ENCODE assay signal across 8 cellular contexts in the genomic region with DNA sequence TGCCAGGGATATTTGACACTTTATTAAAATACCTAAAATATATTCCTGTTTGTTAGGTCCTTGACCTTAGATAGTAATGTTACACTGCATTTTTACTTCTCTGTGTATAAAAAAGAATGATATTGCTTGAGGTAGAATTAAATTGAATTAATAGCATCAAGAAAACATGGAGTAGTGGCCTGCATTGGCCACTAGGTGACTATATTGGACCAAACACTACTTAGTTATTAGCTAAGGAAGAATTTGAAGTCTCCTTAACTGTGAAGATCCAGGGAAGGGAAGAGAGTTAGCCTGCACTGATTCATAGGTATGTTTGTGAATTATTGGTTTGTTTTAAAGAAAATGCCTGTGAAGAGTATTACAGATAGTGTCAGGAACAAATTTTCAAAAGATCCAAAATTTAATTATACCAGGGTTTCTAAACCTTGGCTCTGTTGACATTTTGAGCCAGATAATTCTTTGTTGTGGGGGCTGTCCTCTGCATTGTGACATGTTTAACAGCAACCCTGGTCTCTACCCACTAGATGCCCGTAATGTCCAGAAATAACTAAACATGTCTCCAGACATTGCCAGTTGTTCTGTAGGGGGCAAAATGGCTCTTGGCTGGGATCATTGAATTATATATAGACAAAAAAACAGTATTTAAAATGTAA.
DNase-seq lines count a peak whose midpoint lies in the region; ATAC-seq and TF ChIP-seq lines count a peak whose summit lies in the region.

No MANE protein-coding gene starts in this region.

- H3K27me3 ChIP-seq in adipocyte (replicated peaks; ENCODE audit: control insufficient read depth, insufficient read depth, low read length) (no peaks in the 10 kb centered on the region), uterus (no peaks in the 10 kb centered on the region)

- ATAC-seq in T-cell (replicated peaks in 1 of 4): no peak

- H3K27ac Mint-ChIP-seq in Calu3 (ENCODE audit: unreplicated experiment) (no peak overlapping the region), T-cell (no peak overlapping the region)

- H3K27ac ChIP-seq in uterus: no peak overlapping the region

- no peaks in the 10 kb centered on the region for H3K9me3 ChIP-seq in adipocyte (ENCODE audit: control insufficient read depth, low read length)
- no peaks in the 10 kb centered on the region for H3K9me3 ChIP-seq in uterus

- H3K27me3 Mint-ChIP-seq in Calu3 (ENCODE audit: unreplicated experiment) (no peaks in the 10 kb centered on the region), T-cell (peaks cover 21 to 36% of the 10 kb centered on the region in 2 donors)

- H3K4me1 Mint-ChIP-seq in Calu3 (ENCODE audit: low read depth, unreplicated experiment) (no peaks in the 10 kb centered on the region), T-cell (no peaks in the 10 kb centered on the region)

- DNase-seq in Calu3 (peak; percentile 28), adipocyte (ENCODE audit: low read depth) (peak; percentile 73), iPS-NIHi11 (ENCODE audit: low spot score) (peak; percentile 43), uterus (peak in 1 of 2 donors; percentile 28), T-cell (no peak)
- no peak for DNase-seq in stimulated activated CD4-positive, alpha-beta T cell treated with anti-CD3 and anti-CD28 coated beads, Interleukin-4, amount 100 ng/mL, for 1 hour
- DNase-seq in activated naive CD4-positive, alpha-beta T cell treated with Interleukin-2 at 50 U/mL for 16 hours: no peak

- POLR2A ChIA-PET in T-cell (lab: Charles Lee): no interaction called here

- H3K4me3 ChIP-seq in adipocyte (ENCODE audit: low read length): no peak overlapping the region
- no peak overlapping the region for H3K4me3 ChIP-seq in uterus

- H3K4me3 Mint-ChIP-seq in Calu3 (ENCODE audit: low read depth, unreplicated experiment) (no peak overlapping the region), T-cell (no peak overlapping the region)

- TF ChIP-seq CTCF in Calu3 (IDR thresholded peaks at IDR 0.05; ENCODE audit: unreplicated experiment): peak; percentile 71
- peak; percentile 73 to 81 (median 79) for TF ChIP-seq CTCF in uterus (IDR thresholded peaks at IDR 0.05)

- TF ChIP-seq EP300 in Ishikawa (IDR thresholded peaks at IDR 0.05; ENCODE audit: borderline replicate concordance): no peak

- no TSS peak for BruUV-seq in Calu3 (replicated peaks; lab: Mats Ljungman, UMichigan)

- H3K36me3 Mint-ChIP-seq in Calu3 (ENCODE audit: insufficient read depth, unreplicated experiment): no peaks in the 10 kb centered on the region
- no peaks in the 10 kb centered on the region for H3K36me3 Mint-ChIP-seq in T-cell

- CTCF ChIA-PET in Calu3 (lab: Charles Lee): interaction anchor here (0.5 to 1.9 kb wide), 7 partner anchors 81 to 1761 kb away, joined by 3 to 13 read pairs (median 6); no protein-coding TSS in a partner anchor
- CTCF ChIA-PET in T-cell (lab: Charles Lee): no interaction called here

- intact Hi-C loops in Calu3 (cut with micrococcal nuclease; ENCODE audit: unreplicated experiment): loop anchor here (1.0 to 5.0 kb wide), 3 partner anchors 92 to 429 kb away; no protein-coding TSS in a partner anchor
- intact Hi-C loops in uterus (cut with DNase I; ENCODE audit: low total_unique reads): loop anchor here (5.0 kb wide), 1 partner anchor 431 kb away; no protein-coding TSS in a partner anchor

- H3K36me3 ChIP-seq in adipocyte (ENCODE audit: control insufficient read depth, insufficient read depth, low read length, severe bottlenecking): no peaks in the 10 kb centered on the region
- no peaks in the 10 kb centered on the region for H3K36me3 ChIP-seq in uterus

- TF ChIP-seq POLR2A in uterus (IDR thresholded peaks at IDR 0.05): no peak

- H3K9ac ChIP-seq in adipocyte (ENCODE audit: low read length): no peak overlapping the region

- TF ChIP-seq RAD21 in Ishikawa (IDR thresholded peaks at IDR 0.05; ENCODE audit: low read depth): peak; percentile 83

- no peaks in the 10 kb centered on the region for H3K9me3 Mint-ChIP-seq in Calu3 (ENCODE audit: low read depth, unreplicated experiment)
- no peaks in the 10 kb centered on the region for H3K9me3 Mint-ChIP-seq in T-cell

- H3K4me1 ChIP-seq in adipocyte (ENCODE audit: control insufficient read depth, insufficient read depth, low read length): no peaks in the 10 kb centered on the region
- no peaks in the 10 kb centered on the region for H3K4me1 ChIP-seq in uterus

TF ChIP-seq in Ishikawa, 13 proteins besides CTCF, POLR2A, EP300 and RAD21:
- TF ChIP-seq CEBPB (IDR thresholded peaks at IDR 0.05) (no peak), TAF1 (IDR thresholded peaks at IDR 0.05; ENCODE audit: low read depth) (no peak), EGR1 (IDR thresholded peaks at IDR 0.05) (no peak), FOXM1 (IDR thresholded peaks at IDR 0.05; ENCODE audit: borderline replicate concordance, low read depth) (no peak), ZBTB7A (IDR thresholded peaks at IDR 0.05; ENCODE audit: low read depth) (no peak), CREB1 (IDR thresholded peaks at IDR 0.05; ENCODE audit: low read depth) (no peak), TEAD4 (IDR thresholded peaks at IDR 0.05) (no peak), TCF12 (IDR thresholded peaks at IDR 0.05; ENCODE audit: low read depth) (no peak), YY1 (IDR thresholded peaks at IDR 0.05; ENCODE audit: low read depth) (no peak), MAX (IDR thresholded peaks at IDR 0.05) (no peak)
- TF ChIP-seq, protein P1, sequence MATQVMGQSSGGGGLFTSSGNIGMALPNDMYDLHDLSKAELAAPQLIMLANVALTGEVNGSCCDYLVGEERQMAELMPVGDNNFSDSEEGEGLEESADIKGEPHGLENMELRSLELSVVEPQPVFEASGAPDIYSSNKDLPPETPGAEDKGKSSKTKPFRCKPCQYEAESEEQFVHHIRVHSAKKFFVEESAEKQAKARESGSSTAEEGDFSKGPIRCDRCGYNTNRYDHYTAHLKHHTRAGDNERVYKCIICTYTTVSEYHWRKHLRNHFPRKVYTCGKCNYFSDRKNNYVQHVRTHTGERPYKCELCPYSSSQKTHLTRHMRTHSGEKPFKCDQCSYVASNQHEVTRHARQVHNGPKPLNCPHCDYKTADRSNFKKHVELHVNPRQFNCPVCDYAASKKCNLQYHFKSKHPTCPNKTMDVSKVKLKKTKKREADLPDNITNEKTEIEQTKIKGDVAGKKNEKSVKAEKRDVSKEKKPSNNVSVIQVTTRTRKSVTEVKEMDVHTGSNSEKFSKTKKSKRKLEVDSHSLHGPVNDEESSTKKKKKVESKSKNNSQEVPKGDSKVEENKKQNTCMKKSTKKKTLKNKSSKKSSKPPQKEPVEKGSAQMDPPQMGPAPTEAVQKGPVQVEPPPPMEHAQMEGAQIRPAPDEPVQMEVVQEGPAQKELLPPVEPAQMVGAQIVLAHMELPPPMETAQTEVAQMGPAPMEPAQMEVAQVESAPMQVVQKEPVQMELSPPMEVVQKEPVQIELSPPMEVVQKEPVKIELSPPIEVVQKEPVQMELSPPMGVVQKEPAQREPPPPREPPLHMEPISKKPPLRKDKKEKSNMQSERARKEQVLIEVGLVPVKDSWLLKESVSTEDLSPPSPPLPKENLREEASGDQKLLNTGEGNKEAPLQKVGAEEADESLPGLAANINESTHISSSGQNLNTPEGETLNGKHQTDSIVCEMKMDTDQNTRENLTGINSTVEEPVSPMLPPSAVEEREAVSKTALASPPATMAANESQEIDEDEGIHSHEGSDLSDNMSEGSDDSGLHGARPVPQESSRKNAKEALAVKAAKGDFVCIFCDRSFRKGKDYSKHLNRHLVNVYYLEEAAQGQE (IDR thresholded peaks at IDR 0.05; ENCODE audit: low read depth): no peak
- TF ChIP-seq, protein P2, sequence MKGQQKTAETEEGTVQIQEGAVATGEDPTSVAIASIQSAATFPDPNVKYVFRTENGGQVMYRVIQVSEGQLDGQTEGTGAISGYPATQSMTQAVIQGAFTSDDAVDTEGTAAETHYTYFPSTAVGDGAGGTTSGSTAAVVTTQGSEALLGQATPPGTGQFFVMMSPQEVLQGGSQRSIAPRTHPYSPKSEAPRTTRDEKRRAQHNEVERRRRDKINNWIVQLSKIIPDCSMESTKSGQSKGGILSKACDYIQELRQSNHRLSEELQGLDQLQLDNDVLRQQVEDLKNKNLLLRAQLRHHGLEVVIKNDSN (IDR thresholded peaks at IDR 0.05): no peak

Comparison
In these comparisons a context has a peak if more than half of its experiments do, and no peak if none do; other contexts are left out.
1. DNase-seq: peak in Calu3 (single experiment), adipocyte (single experiment) and iPS-NIHi11 (single experiment); none in stimulated activated CD4-positive, alpha-beta T cell treated with anti-CD3 and anti-CD28 coated beads, Interleukin-4, amount 100 ng/mL, for 1 hour (single experiment), T-cell (0 of 34) and activated naive CD4-positive, alpha-beta T cell treated with Interleukin-2 at 50 U/mL for 16 hours (single experiment).